ENCODE assay signal across 24 cellular contexts in genomic region chr6:1347187-1347560, GRCh38. TPM values are rescaled to one million over a fixed set of nuclear protein-coding genes. Genes with fewer than 3 reads are reported as not detected.
"Had no signal": no experiment of that assay in that cellular context is flagged by ENCODE, and none has a peak within 500 bp of the region (broad histone marks: within the 10 kb centered on the region; RNA-seq: fewer than 3 reads in every experiment).

No MANE protein-coding gene starts in this region.

- H3K4me3 ChIP-seq: gastrocnemius medialis, heart left ventricle, thyroid gland had no signal

- DNase-seq: activated CD8-positive, alpha-beta memory T cell treated with anti-CD3 and anti-CD28 coated beads, Interleukin-2, amount 50 U/mL, for 4 hours; activated naive CD4-positive, alpha-beta T cell; activated naive CD8-positive, alpha-beta T cell treated with anti-CD3 and anti-CD28 coated beads for 36 hours; activated T-cell treated with anti-CD3 and anti-CD28 coated beads, Interleukin-2, amount 50 U/mL, for 24 hours; central memory CD4-positive, alpha-beta T cell; dermis blood vessel endothelial cell; effector CD8-positive, alpha-beta T cell; gastrocnemius medialis; heart left ventricle; naive B cell; nucleus accumbens; right cardiac atrium; stimulated activated CD4-positive, alpha-beta T cell treated with anti-CD3 and anti-CD28 coated beads, Interleukin-4, amount 100 ng/mL, for 4 hours; substantia nigra; T-helper 9 cell had no signal

- H3K36me3 ChIP-seq: gastrocnemius medialis, heart left ventricle, thyroid gland had no signal

- H3K4me1 Mint-ChIP-seq: activated naive CD8-positive, alpha-beta T cell treated with anti-CD3 and anti-CD28 coated beads for 36 hours; naive B cell had no signal

- H3K27ac Mint-ChIP-seq: activated naive CD8-positive, alpha-beta T cell treated with anti-CD3 and anti-CD28 coated beads for 36 hours; activated T-cell treated with anti-CD3 and anti-CD28 coated beads, Interleukin-2, amount 50 U/mL, for 24 hours; activated T-helper 2 cell treated with anti-CD3 and anti-CD28 coated beads, Interferon-gamma antibody, Interleukin-2, Interleukin-4, amounts not matched to agents 10 μg/mL and 5 μg/mL and 100 μg/mL, durations not matched to agents 14 hours and 24 hours and 36 hours; stimulated activated naive CD8-positive, alpha-beta T cell treated with anti-CD3 and anti-CD28 coated beads, Interleukin-15, Interleukin-2, amounts not matched to agents 100 ng/mL and 50 ng/mL, for 24 hours; WTC11 had no signal

- H3K27me3 ChIP-seq: thyroid gland had no signal

- H3K9me3 ChIP-seq: thyroid gland had no signal

- H3K79me2 ChIP-seq: parathyroid adenoma had no signal

- H3K9ac ChIP-seq: parathyroid adenoma had no signal

- H2AFZ ChIP-seq: parathyroid adenoma had no signal

- ATAC-seq: gastrocnemius medialis, heart left ventricle, WTC11 had no signal

- H3K4me1 ChIP-seq: gastrocnemius medialis, parathyroid adenoma had no signal

- H3K27ac ChIP-seq: gastrocnemius medialis, heart left ventricle, parathyroid adenoma, thyroid gland had no signal

- H3K4me3 Mint-ChIP-seq: activated naive CD8-positive, alpha-beta T cell treated with anti-CD3 and anti-CD28 coated beads for 36 hours; activated T-cell treated with anti-CD3 and anti-CD28 coated beads, Interleukin-2, amount 50 U/mL, for 24 hours; naive B cell; stimulated activated naive CD8-positive, alpha-beta T cell treated with anti-CD3 and anti-CD28 coated beads, Interleukin-15, Interleukin-2, amounts not matched to agents 100 ng/mL and 50 ng/mL, for 24 hours; WTC11 had no signal

RNA-seq across cellular contexts. Expression of gene FOXQ1, which starts 35.3 kb away (rescaled TPM):
- total RNA-seq: activated naive CD8-positive, alpha-beta T cell treated with anti-CD3 and anti-CD28 coated beads for 36 hours; activated T-helper 2 cell treated with anti-CD3 and anti-CD28 coated beads, Interferon-gamma antibody, Interleukin-2, Interleukin-4, amounts not matched to agents 10 μg/mL and 5 μg/mL and 100 μg/mL, durations not matched to agents 14 hours and 24 hours and 36 hours; dermis blood vessel endothelial cell; heart left ventricle; mesenteric fat pad; pulmonary artery endothelial cell; right cardiac atrium had no signal
- polyA plus RNA-seq: neural cell, right cardiac atrium had no signal

RNA-seq across cellular contexts. Expression of gene FOXF2, which starts 42.2 kb away (rescaled TPM):
- total RNA-seq: activated naive CD8-positive, alpha-beta T cell treated with anti-CD3 and anti-CD28 coated beads for 36 hours; activated T-helper 2 cell treated with anti-CD3 and anti-CD28 coated beads, Interferon-gamma antibody, Interleukin-2, Interleukin-4, amounts not matched to agents 10 μg/mL and 5 μg/mL and 100 μg/mL, durations not matched to agents 14 hours and 24 hours and 36 hours; dermis blood vessel endothelial cell; pulmonary artery endothelial cell had no signal
- polyA plus RNA-seq: liver, neural cell had no signal
